ENCODE assay signal across 8 cellular contexts in genomic region chr1:212414328-212415106, GRCh38. TPM values are rescaled to one million over a fixed set of nuclear protein-coding genes. Genes with fewer than 3 reads are reported as not detected.
DNase-seq lines count a peak whose midpoint lies in the region; ATAC-seq and TF ChIP-seq lines count a peak whose summit lies in the region.

PACC1 (minus strand) TSS chr1:212414886; CDS start chr1:212414757, 129 bp downstream.

- DNase-seq in EH (ENCODE audit: low read depth) (peak; percentile 88), Karpas-422 (peak; percentile 98), RWPE1 (ENCODE audit: low spot score) (peak; percentile 96), fibroblast of pulmonary artery (ENCODE audit: low read depth) (peak; percentile 84)
- DNase-seq in natural killer cell treated with Interleukin-12 subunit alpha and Interleukin-12 subunit beta and Interleukin-15 and Interleukin-18, amount 100 ng/mL, for 72 hours (ENCODE audit: low spot score) = peak; percentile 94
- DNase-seq in stimulated activated naive CD8-positive, alpha-beta T cell treated with anti-CD3 and anti-CD28 coated beads, Interleukin-15, Interleukin-2, amounts not matched to agents 100 U/mL and 50 U/mL, for 24 hours = peak; percentile 92

- peak within 1 kb of the TSS; percentile 76 for H2AFZ ChIP-seq in Karpas-422 (ENCODE audit: low read length)

- peak within 1 kb of the TSS; percentile 80 for H3K4me2 ChIP-seq in Karpas-422 (ENCODE audit: low read depth, low read length, poor library complexity, severe bottlenecking)

- peak within 1 kb of the TSS; percentile 77 for H3K4me3 ChIP-seq in Karpas-422 (ENCODE audit: low read length)
- H3K4me3 ChIP-seq in fibroblast of pulmonary artery (replicated peaks; ENCODE audit: low read depth, low read length) = peak within 1 kb of the TSS; percentile 91

- no peaks in the 10 kb centered on the region; the same call in 1 of the 2 replicates for H4K20me1 ChIP-seq in Karpas-422 (ENCODE audit: insufficient read depth, low read depth, low read length)

- POLR2A ChIA-PET in RWPE1 (lab: Yijun Ruan, JAX; ENCODE audit: low non-redundant PET) = no interaction called here

- no peaks in the 10 kb centered on the region for H3K27me3 Mint-ChIP-seq in activated T-helper 17 cell treated with anti-CD3 and anti-CD28 coated beads, Interleukin-2, amount 50 U/mL, for 72 hours
- no peaks in the 10 kb centered on the region for H3K27me3 Mint-ChIP-seq in natural killer cell treated with Interleukin-12 subunit alpha and Interleukin-12 subunit beta and Interleukin-15 and Interleukin-18, amount 100 ng/mL, for 72 hours

- H3K9me3 Mint-ChIP-seq in activated T-helper 17 cell treated with anti-CD3 and anti-CD28 coated beads, Interleukin-2, amount 50 U/mL, for 72 hours = no peaks in the 10 kb centered on the region
- no peaks in the 10 kb centered on the region for H3K9me3 Mint-ChIP-seq in natural killer cell treated with Interleukin-12 subunit alpha and Interleukin-12 subunit beta and Interleukin-15 and Interleukin-18, amount 100 ng/mL, for 72 hours

- peaks cover 19% of the 10 kb centered on the region for H3K4me1 Mint-ChIP-seq in activated T-helper 17 cell treated with anti-CD3 and anti-CD28 coated beads, Interleukin-2, amount 50 U/mL, for 72 hours
- H3K4me1 Mint-ChIP-seq in natural killer cell treated with Interleukin-12 subunit alpha and Interleukin-12 subunit beta and Interleukin-15 and Interleukin-18, amount 100 ng/mL, for 72 hours (ENCODE audit: low read depth in 2 of 2) = peaks cover 31 to 44% of the 10 kb centered on the region in 2 donors

- H3K27ac ChIP-seq in Karpas-422 (ENCODE audit: low read length) = peak within 1 kb of the TSS; percentile 75
- peak within 1 kb of the TSS; percentile 54 for H3K27ac ChIP-seq in RWPE1

- H3K9me2 ChIP-seq in Karpas-422 (replicated peaks; ENCODE audit: insufficient read depth, low read length) = no peaks in the 10 kb centered on the region

- H3K9me3 ChIP-seq in Karpas-422 (ENCODE audit: low read length) = no peaks in the 10 kb centered on the region

- TF ChIP-seq CTCF in RWPE1 (conservative IDR thresholded peaks at IDR 0.05; ENCODE audit: low read depth) (no peak), fibroblast of pulmonary artery (IDR thresholded peaks at IDR 0.05; ENCODE audit: low read length, missing control alignments) (no peak)

- peaks cover 40% of the 10 kb centered on the region for H3K4me1 ChIP-seq in Karpas-422 (ENCODE audit: low read length)

- H3K36me3 ChIP-seq in Karpas-422 (ENCODE audit: insufficient read depth, low read length) = peaks cover 21% of the 10 kb centered on the region

- CTCF ChIA-PET in RWPE1 (lab: Yijun Ruan, JAX) = interaction anchor here (1.3 kb wide), 1 partner anchor 42 kb away, joined by 3 read pairs; no protein-coding TSS in a partner anchor

- ATAC-seq in GM21825 (IDR thresholded peaks at IDR 0.05; ENCODE audit: unreplicated experiment) = peak; percentile 96
- peak; percentile 96 for ATAC-seq in activated T-helper 17 cell treated with anti-CD3 and anti-CD28 coated beads, Interleukin-2, amount 50 U/mL, for 72 hours (replicated peaks)
- ATAC-seq in natural killer cell treated with Interleukin-12 subunit alpha and Interleukin-12 subunit beta and Interleukin-15 and Interleukin-18, amount 100 ng/mL, for 72 hours = peak; percentile 98
- peak; percentile 99 for ATAC-seq in stimulated activated naive CD8-positive, alpha-beta T cell treated with anti-CD3 and anti-CD28 coated beads, Interleukin-15, Interleukin-2, amounts not matched to agents 100 U/mL and 50 U/mL, for 24 hours

- peaks cover 36% of the 10 kb centered on the region for H3K79me2 ChIP-seq in Karpas-422 (ENCODE audit: low read length)

- H3K36me3 Mint-ChIP-seq in activated T-helper 17 cell treated with anti-CD3 and anti-CD28 coated beads, Interleukin-2, amount 50 U/mL, for 72 hours (ENCODE audit: low read depth) = peaks cover 25% of the 10 kb centered on the region
- peaks cover 3% of the 10 kb centered on the region for H3K36me3 Mint-ChIP-seq in natural killer cell treated with Interleukin-12 subunit alpha and Interleukin-12 subunit beta and Interleukin-15 and Interleukin-18, amount 100 ng/mL, for 72 hours

- peak within 1 kb of the TSS; percentile 93 for H3K27ac Mint-ChIP-seq in activated T-helper 17 cell treated with anti-CD3 and anti-CD28 coated beads, Interleukin-2, amount 50 U/mL, for 72 hours
- peak within 1 kb of the TSS; percentile 69 to 88 for H3K27ac Mint-ChIP-seq in natural killer cell treated with Interleukin-12 subunit alpha and Interleukin-12 subunit beta and Interleukin-15 and Interleukin-18, amount 100 ng/mL, for 72 hours

- H3K27me3 ChIP-seq in Karpas-422 (ENCODE audit: low read length) = no peaks in the 10 kb centered on the region

- peak within 1 kb of the TSS; percentile 78 for H3K9ac ChIP-seq in Karpas-422 (ENCODE audit: low read length)

- peak within 1 kb of the TSS; percentile 95 for H3K4me3 Mint-ChIP-seq in activated T-helper 17 cell treated with anti-CD3 and anti-CD28 coated beads, Interleukin-2, amount 50 U/mL, for 72 hours
- H3K4me3 Mint-ChIP-seq in natural killer cell treated with Interleukin-12 subunit alpha and Interleukin-12 subunit beta and Interleukin-15 and Interleukin-18, amount 100 ng/mL, for 72 hours = peak within 1 kb of the TSS; percentile 100

RNA-seq across cellular contexts. Expression of gene PACC1, which starts in this region (rescaled TPM):
- total RNA-seq in Karpas-422 (2014; rRNA removed; shearing (Covaris generic); ENCODE audit: low replicate concordance) = 8.5 and 17.9 TPM in 2 replicates
- 10 to 100 TPM in 1 of 2 donors, 1 to 10 TPM in 1; 5.3 to 16.4 TPM for total RNA-seq in activated T-helper 17 cell treated with anti-CD3 and anti-CD28 coated beads, Interleukin-2, amount 50 U/mL, for 72 hours
- total RNA-seq in natural killer cell treated with Interleukin-12 subunit alpha and Interleukin-12 subunit beta and Interleukin-15 and Interleukin-18, amount 100 ng/mL, for 72 hours = 10 to 100 TPM; 11.8 to 26.6 TPM

Comparison
In these comparisons a context has a peak if more than half of its experiments do, and no peak if none do; other contexts are left out.
1. Peak in every context shown above with its lines: DNase-seq, ATAC-seq, H3K4me3 ChIP-seq and H3K27ac ChIP-seq.